ENCODE assay signal across 8 cellular contexts in the genomic region with DNA sequence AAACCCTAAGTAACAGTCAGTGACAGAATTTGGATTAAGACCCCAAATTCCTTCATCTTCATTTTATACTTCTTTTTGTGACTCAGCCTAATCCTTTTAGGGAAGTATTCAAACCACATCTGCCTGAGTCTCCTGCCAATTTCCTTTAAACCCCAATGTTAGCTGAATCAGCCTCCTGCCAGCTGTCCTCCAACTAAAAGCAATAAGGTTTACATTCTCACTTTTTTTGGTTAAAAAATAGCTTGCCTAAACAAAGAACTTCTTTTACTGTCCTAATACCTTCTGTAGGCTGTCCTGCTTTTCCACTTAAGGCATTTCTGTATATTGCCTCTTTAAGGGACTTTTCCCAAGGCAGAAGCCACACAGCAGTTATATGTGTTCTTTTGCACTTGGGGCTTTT.
DNase-seq lines count a peak whose midpoint lies in the region; ATAC-seq and TF ChIP-seq lines count a peak whose summit lies in the region.
"Not testable (repeated sequence)": the region's sequence is repeated elsewhere in the genome, so short reads cannot be mapped to it uniquely, and the experiment has no call there.

No MANE protein-coding gene starts in this region.

- H3K79me2 ChIP-seq in Karpas-422 (ENCODE audit: low read length); mammary epithelial cell (ENCODE audit: insufficient read depth, low read length): not testable (repeated sequence)

- H3K4me1 ChIP-seq in Karpas-422 (ENCODE audit: low read length) = peaks cover 17% of the 10 kb centered on the region
- not testable (repeated sequence) for H3K4me1 ChIP-seq in RWPE2 (ENCODE audit: insufficient read depth, poor library complexity, severe bottlenecking); mammary epithelial cell (ENCODE audit: insufficient read depth, low read length); foreskin keratinocyte

- TF ChIP-seq CTCF in AG10803 (conservative IDR thresholded peaks at IDR 0.05; ENCODE audit: low read length); RWPE2 (IDR thresholded peaks at IDR 0.05; ENCODE audit: poor library complexity, severe bottlenecking); mammary epithelial cell (conservative IDR thresholded peaks at IDR 0.05 in 1 of 2, IDR thresholded peaks at IDR 0.05 in 1 of 2; ENCODE audit: extremely low read depth in 1 of 2, insufficient read depth in 1 of 2, low read depth in 1 of 2, low read length in 2 of 2); foreskin keratinocyte (conservative IDR thresholded peaks at IDR 0.05): not testable (repeated sequence)

- intact Hi-C loops in mammary epithelial cell (cut with micrococcal nuclease) = not testable (repeated sequence)

- H3K9ac ChIP-seq in Karpas-422 (ENCODE audit: low read length); mammary epithelial cell (ENCODE audit: insufficient read depth, low read length): not testable (repeated sequence)

- CTCF ChIA-PET in mammary epithelial cell (lab: Charles Lee; ENCODE audit: low non-redundant PET) = not testable (repeated sequence)

- peak overlapping the region; percentile 32; the same call in 1 of the 2 replicates for H3K27ac ChIP-seq in Karpas-422 (ENCODE audit: low read length)
- not testable (repeated sequence) for H3K27ac ChIP-seq in RWPE2 (ENCODE audit: poor library complexity, severe bottlenecking); mammary epithelial cell (ENCODE audit: insufficient read depth, low read depth, low read length); foreskin keratinocyte

- not testable (repeated sequence) for H3K27me3 ChIP-seq in Karpas-422 (ENCODE audit: low read length); RWPE2 (ENCODE audit: insufficient read depth, poor library complexity, severe bottlenecking); mammary epithelial cell (ENCODE audit: insufficient read depth, low read length); foreskin keratinocyte

- not testable (repeated sequence) for H3K4me3 ChIP-seq in AG10803 (ENCODE audit: low read length); Karpas-422 (ENCODE audit: low read length); RWPE2 (ENCODE audit: severe bottlenecking); mammary epithelial cell (replicated peaks in 1 of 3; ENCODE audit: insufficient read depth in 1 of 3, low read depth in 2 of 3, low read length in 3 of 3); skeletal muscle cell (ENCODE audit: low read depth, low read length)

- DNase-seq in AG10803 (ENCODE audit: low read depth) = peak; percentile 18
- DNase-seq in EL = peak; percentile 14
- not testable (repeated sequence) for DNase-seq in Karpas-422; RWPE2 (ENCODE audit: low spot score)
- peak; percentile 42 for DNase-seq in MV-4-11 (lab: John Stamatoyannopoulos, UW)
- peak; percentile 2 for DNase-seq in mammary epithelial cell
- peak in 1 of 2 donors; percentile 31 for DNase-seq in foreskin keratinocyte
- DNase-seq in skeletal muscle cell (ENCODE audit: low read depth) = peak; percentile 6

- H4K20me1 ChIP-seq in Karpas-422 (ENCODE audit: insufficient read depth, low read depth, low read length); mammary epithelial cell (ENCODE audit: insufficient read depth, low read length): not testable (repeated sequence)

- H2AFZ ChIP-seq in Karpas-422 (ENCODE audit: low read length); mammary epithelial cell (ENCODE audit: low read depth, low read length): not testable (repeated sequence)

- in situ Hi-C loops in mammary epithelial cell (cut with MboI; ENCODE audit: low sequenced_read_pairs in 2 of 2) = not testable (repeated sequence)

- H3K4me2 ChIP-seq in Karpas-422 (ENCODE audit: low read depth, low read length, poor library complexity, severe bottlenecking) = peak overlapping the region; percentile 26
- H3K4me2 ChIP-seq in mammary epithelial cell (ENCODE audit: insufficient read depth, low read depth, low read length) = not testable (repeated sequence)

- ATAC-seq in RWPE2 (ENCODE audit: low read depth) (peak; percentile 66; the same call in 2 of the 3 replicates), foreskin keratinocyte (peak; percentile 85)

- H3K9me2 ChIP-seq in Karpas-422 (replicated peaks; ENCODE audit: insufficient read depth, low read length) = not testable (repeated sequence)

- dilution Hi-C loops in mammary epithelial cell (cut with HindIII; ENCODE audit: low sequenced_read_pairs) = not testable (repeated sequence)

- H3K36me3 ChIP-seq in Karpas-422 (ENCODE audit: insufficient read depth, low read length); RWPE2 (ENCODE audit: low read depth); mammary epithelial cell (ENCODE audit: insufficient read depth, low read length): not testable (repeated sequence)

- not testable (repeated sequence) for BruUV-seq in mammary epithelial cell (replicated peaks; lab: Mats Ljungman, UMichigan)

- H3K9me3 ChIP-seq in Karpas-422 (ENCODE audit: low read length); RWPE2 (ENCODE audit: severe bottlenecking); mammary epithelial cell (replicated peaks; ENCODE audit: insufficient read depth, low read length): not testable (repeated sequence)
